In genomic region chr19:17117250-17117789, GRCh38 we compare ENCODE assay signal across 17 cellular contexts. TPM values are rescaled to one million over a fixed set of nuclear protein-coding genes. Genes with fewer than 3 reads are reported as not detected.
DNase-seq lines count a peak whose midpoint lies in the region; ATAC-seq and TF ChIP-seq lines count a peak whose summit lies in the region.
"Had no signal": no experiment of that assay in that cellular context is flagged by ENCODE, and none has a peak within 500 bp of the region (broad histone marks: within the 10 kb centered on the region; RNA-seq: fewer than 3 reads in every experiment).

No MANE protein-coding gene starts in this region.

- no peaks in the 10 kb centered on the region for H3K27me3 ChIP-seq in CD4-positive, CD25-positive, alpha-beta regulatory T cell (ENCODE audit: control insufficient read depth, insufficient read depth, low read length)
- H3K27me3 ChIP-seq in psoas muscle (ENCODE audit: insufficient read depth in 3 of 3, low read length in 2 of 3) (no peaks in the 10 kb centered on the region), esophagus muscularis mucosa (no peaks in the 10 kb centered on the region)
- H3K27me3 ChIP-seq: gastroesophageal sphincter had no signal

- H3K4me1 Mint-ChIP-seq in CD4-positive, CD25-positive, alpha-beta regulatory T cell: peaks cover 4 to 28% (median 16%) of the 10 kb centered on the region in 4 donors
- H3K4me1 Mint-ChIP-seq in activated B cell treated with CpG ODN at 0.5 μM for 24 hours (peaks cover 61% of the 10 kb centered on the region), immature natural killer cell (peaks cover 62 to 73% of the 10 kb centered on the region in 2 donors)

- no peak for DNase-seq in CD4-positive, CD25-positive, alpha-beta regulatory T cell
- DNase-seq in activated B cell treated with CpG ODN at 0.5 μM for 24 hours (no peak), immature natural killer cell (no peak), psoas muscle (no peak), Right ventricle myocardium inferior (ENCODE audit: missing footprints) (no peak), esophagus muscularis mucosa (ENCODE audit: extremely low spot score) (no peak)
- DNase-seq: ACHN; activated CD4-positive, alpha-beta T cell treated with anti-CD3 and anti-CD28 coated beads for 1 hour; activated gamma-delta T cell; amniotic stem cell; cerebellar nuclear complex; lower lobe of right lung; right cardiac atrium; SHP77 treated with DMSO at 0.1 percent for 48 hours had no signal

- no peaks in the 10 kb centered on the region for H3K27me3 Mint-ChIP-seq in CD4-positive, CD25-positive, alpha-beta regulatory T cell
- no peaks in the 10 kb centered on the region for H3K27me3 Mint-ChIP-seq in activated B cell treated with CpG ODN at 0.5 μM for 24 hours
- peaks cover 0 to 4% (median 4%) of the 10 kb centered on the region in 3 donors for H3K27me3 Mint-ChIP-seq in immature natural killer cell (ENCODE audit: low read depth in 3 of 3)

- no peaks in the 10 kb centered on the region for H3K9me3 Mint-ChIP-seq in CD4-positive, CD25-positive, alpha-beta regulatory T cell
- H3K9me3 Mint-ChIP-seq in activated B cell treated with CpG ODN at 0.5 μM for 24 hours (no peaks in the 10 kb centered on the region), immature natural killer cell (no peaks in the 10 kb centered on the region)

- TF ChIP-seq POLR2A in esophagus muscularis mucosa (IDR thresholded peaks at IDR 0.05; ENCODE audit: low read depth): no peak

- H3K4me1 ChIP-seq in CD4-positive, CD25-positive, alpha-beta regulatory T cell (ENCODE audit: control insufficient read depth, insufficient read depth, low read length, poor library complexity, severe bottlenecking): no peaks in the 10 kb centered on the region
- peaks cover 10% of the 10 kb centered on the region for H3K4me1 ChIP-seq in psoas muscle
- H3K4me1 ChIP-seq in esophagus muscularis mucosa: peaks cover 12 to 46% (median 23%) of the 10 kb centered on the region in 4 donors

- H3K27ac ChIP-seq in CD4-positive, CD25-positive, alpha-beta regulatory T cell (ENCODE audit: insufficient read depth, low read length, poor library complexity, severe bottlenecking): no peak overlapping the region
- H3K27ac ChIP-seq in psoas muscle (peak overlapping the region; percentile 58), esophagus muscularis mucosa (replicated peaks in 1 of 4) (no peak overlapping the region)
- H3K27ac ChIP-seq: lower lobe of right lung had no signal

- CTCF ChIA-PET in activated B cell treated with CpG ODN at 0.5 μM for 24 hours (lab: Charles Lee): no interaction called here

- ATAC-seq in CD4-positive, CD25-positive, alpha-beta regulatory T cell (ENCODE audit: low read depth in 2 of 2): no peak
- ATAC-seq in activated B cell treated with CpG ODN at 0.5 μM for 24 hours (ENCODE audit: low read depth) (no peak), psoas muscle (peak in 3 of 4 donors; percentile 46 to 63 (median 48)), HG03095 (IDR thresholded peaks at IDR 0.05; ENCODE audit: unreplicated experiment) (no peak), Right ventricle myocardium inferior (no peak), GM19467 (IDR thresholded peaks at IDR 0.05; ENCODE audit: unreplicated experiment) (no peak)
- ATAC-seq: gastroesophageal sphincter, lower lobe of right lung, right cardiac atrium had no signal

- H3K4me3 ChIP-seq in CD4-positive, CD25-positive, alpha-beta regulatory T cell (ENCODE audit: low read depth, low read length): no peak overlapping the region
- no peak overlapping the region for H3K4me3 ChIP-seq in psoas muscle
- H3K4me3 ChIP-seq in esophagus muscularis mucosa: no peak overlapping the region
- H3K4me3 ChIP-seq: gastroesophageal sphincter, lower lobe of right lung had no signal

- intact Hi-C loops in activated B cell treated with CpG ODN at 0.5 μM for 24 hours (cut with micrococcal nuclease): no loop called here
- intact Hi-C loops in psoas muscle (cut with DNase I): no loop called here
- intact Hi-C loops in Right ventricle myocardium inferior (cut with DNase I): no loop called here
- intact Hi-C loops in esophagus muscularis mucosa (cut with DNase I): no loop called here

- peaks cover 31% of the 10 kb centered on the region for H3K36me3 Mint-ChIP-seq in CD4-positive, CD25-positive, alpha-beta regulatory T cell
- peaks cover 52% of the 10 kb centered on the region for H3K36me3 Mint-ChIP-seq in activated B cell treated with CpG ODN at 0.5 μM for 24 hours (ENCODE audit: low read depth)
- peaks cover 0 to 3% (median 3%) of the 10 kb centered on the region in 3 donors for H3K36me3 Mint-ChIP-seq in immature natural killer cell

- no peak overlapping the region for H3K4me3 Mint-ChIP-seq in CD4-positive, CD25-positive, alpha-beta regulatory T cell
- H3K4me3 Mint-ChIP-seq in activated B cell treated with CpG ODN at 0.5 μM for 24 hours (no peak overlapping the region), immature natural killer cell (no peak overlapping the region)

- peak overlapping the region in 2 of 3 donors; percentile 23 to 79 for H3K27ac Mint-ChIP-seq in CD4-positive, CD25-positive, alpha-beta regulatory T cell
- peak overlapping the region; percentile 30 for H3K27ac Mint-ChIP-seq in activated B cell treated with CpG ODN at 0.5 μM for 24 hours
- peak overlapping the region; percentile 35 to 72 (median 52) for H3K27ac Mint-ChIP-seq in immature natural killer cell

- no peaks in the 10 kb centered on the region for H3K9me3 ChIP-seq in CD4-positive, CD25-positive, alpha-beta regulatory T cell (ENCODE audit: control insufficient read depth in 2 of 2, low read length in 2 of 2)
- H3K9me3 ChIP-seq in psoas muscle: no peaks in the 10 kb centered on the region
- H3K9me3 ChIP-seq in esophagus muscularis mucosa: no peaks in the 10 kb centered on the region
- H3K9me3 ChIP-seq: gastroesophageal sphincter, lower lobe of right lung had no signal

- POLR2A ChIA-PET in activated B cell treated with CpG ODN at 0.5 μM for 24 hours (lab: Charles Lee): interaction anchor here (0.9 to 1.2 kb wide), 2 partner anchors 16 to 38 kb away, joined by 3 to 4 read pairs; no protein-coding TSS in a partner anchor

- TF ChIP-seq EP300 in esophagus muscularis mucosa (IDR thresholded peaks at IDR 0.05): no peak

- 28 to 45% (median 31%) methylated on average over 12 of the region's 12 CpGs for WGBS in psoas muscle, 3 donors
- WGBS in esophagus muscularis mucosa: 75% methylated on average over 12 of the region's 12 CpGs

- peaks cover 24% of the 10 kb centered on the region for H3K36me3 ChIP-seq in CD4-positive, CD25-positive, alpha-beta regulatory T cell (ENCODE audit: control insufficient read depth, insufficient read depth, low read length)
- no peaks in the 10 kb centered on the region for H3K36me3 ChIP-seq in psoas muscle (ENCODE audit: insufficient read depth in 1 of 2, low read depth in 1 of 2)
- H3K36me3 ChIP-seq in esophagus muscularis mucosa: peaks cover 0 to 18% (median 10%) of the 10 kb centered on the region in 4 donors

- TF ChIP-seq CTCF in activated B cell treated with CpG ODN at 0.5 μM for 24 hours (IDR thresholded peaks at IDR 0.05) (no peak), psoas muscle (IDR thresholded peaks at IDR 0.05) (no peak), esophagus muscularis mucosa (IDR thresholded peaks at IDR 0.05) (no peak)

RNA-seq across cellular contexts. Expression of gene MYO9B, which starts 41.7 kb away (rescaled TPM):
- total RNA-seq in CD4-positive, CD25-positive, alpha-beta regulatory T cell: 252 TPM
- 1 to 10 TPM; 3.4 to 6.7 (median 4.9) TPM for polyA plus RNA-seq in CD4-positive, CD25-positive, alpha-beta regulatory T cell
- total RNA-seq in activated B cell treated with CpG ODN at 0.5 μM for 24 hours: 217 and 239 TPM in 2 replicates
- 10 to 100 TPM in 1 of 3 donors, 1 to 10 TPM in 2; 5.9 to 33.8 (median 6.0) TPM for polyA plus RNA-seq in immature natural killer cell
- total RNA-seq in psoas muscle: 10 to 100 TPM; 13.8 to 16.4 (median 14.5) TPM
- polyA plus RNA-seq in psoas muscle: 10 to 100 TPM in 2 of 3 donors, 1 to 10 TPM in 1; 9.0 to 23.7 (median 18.9) TPM
- total RNA-seq in Right ventricle myocardium inferior: 33.2 TPM
- total RNA-seq in esophagus muscularis mucosa: 10 to 100 TPM; 52.6 to 73.3 (median 57.7) TPM

RNA-seq across cellular contexts. Expression of gene HAUS8, which starts 42.1 kb away (rescaled TPM):
- total RNA-seq in CD4-positive, CD25-positive, alpha-beta regulatory T cell: 26.9 TPM
- polyA plus RNA-seq in CD4-positive, CD25-positive, alpha-beta regulatory T cell: 10 to 100 TPM; 11.0 to 12.7 (median 11.1) TPM
- total RNA-seq in activated B cell treated with CpG ODN at 0.5 μM for 24 hours (15.8 and 17.8 TPM in 2 replicates), psoas muscle (1 to 10 TPM; 1.8 to 5.9 (median 3.6) TPM), Right ventricle myocardium inferior (5.4 TPM), esophagus muscularis mucosa (1 to 10 TPM; 3.3 to 6.6 (median 4.6) TPM)
- polyA plus RNA-seq in immature natural killer cell (1 to 10 TPM; 1.0 to 9.8 (median 4.9) TPM), psoas muscle (1 to 10 TPM; 4.2 to 5.7 (median 5.0) TPM)

Comparison
In these comparisons a context has a peak if more than half of its experiments do, and no peak if none do; other contexts are left out.
1. ATAC-seq: peak in psoas muscle (3 of 4); none in CD4-positive, CD25-positive, alpha-beta regulatory T cell (0 of 2), activated B cell treated with CpG ODN at 0.5 μM for 24 hours (single experiment), HG03095 (single experiment), Right ventricle myocardium inferior (single experiment) and GM19467 (single experiment).
2. Peak in every context shown above with its lines, with median percentiles within 50 percentile points of each other: H3K27ac Mint-ChIP-seq.